Comparison of ENCODE assay signal across 20 cellular contexts in the genomic region with DNA sequence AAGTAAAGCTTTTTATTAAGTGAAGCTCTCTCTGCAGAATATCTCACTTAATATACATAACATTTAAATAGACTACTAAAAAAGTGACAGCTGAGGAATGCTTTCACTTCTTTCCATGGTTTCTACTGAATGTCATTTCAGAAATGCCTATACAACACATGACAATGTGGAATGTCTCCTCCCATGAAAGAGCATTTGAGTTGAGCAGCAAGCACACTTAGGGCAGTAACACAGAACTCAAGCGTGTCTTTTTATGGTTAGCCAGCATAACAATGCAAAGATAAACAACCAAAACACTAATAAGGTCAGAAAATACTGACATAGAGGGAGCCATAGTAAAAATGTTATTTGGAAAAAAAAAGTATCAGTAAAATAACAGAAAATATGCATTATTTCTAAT. TPM values are rescaled to one million over a fixed set of nuclear protein-coding genes. Genes with fewer than 3 reads are reported as not detected.
DNase-seq lines count a peak whose midpoint lies in the region; ATAC-seq and TF ChIP-seq lines count a peak whose summit lies in the region.
"Had no signal": no experiment of that assay in that cellular context is flagged by ENCODE, and none has a peak within 500 bp of the region (broad histone marks: within the 10 kb centered on the region; RNA-seq: fewer than 3 reads in every experiment).

No MANE protein-coding gene starts in this region.

- H3K4me3 ChIP-seq in CD8-positive, alpha-beta T cell (ENCODE audit: low read depth, low read length) = no peak overlapping the region
- no peak overlapping the region for H3K4me3 ChIP-seq in IMR-90 (ENCODE audit: insufficient read depth, low read depth, low read length)
- peak overlapping the region; percentile 9 for H3K4me3 ChIP-seq in coronary artery
- no peak overlapping the region for H3K4me3 ChIP-seq in esophagus squamous epithelium
- H3K4me3 ChIP-seq: gastrocnemius medialis, stomach had no signal

- H3K27me3 ChIP-seq in CD8-positive, alpha-beta T cell (ENCODE audit: insufficient read depth, low read length) = no peaks in the 10 kb centered on the region
- H3K27me3 ChIP-seq in IMR-90 (ENCODE audit: control insufficient read depth, insufficient read depth, low read length) (no peaks in the 10 kb centered on the region), esophagus squamous epithelium (no peaks in the 10 kb centered on the region)
- H3K27me3 ChIP-seq: gastrocnemius medialis, stomach had no signal

- H3K4me2 ChIP-seq in IMR-90 (ENCODE audit: low read depth, low read length) = peak overlapping the region; percentile 23; the same call in 1 of the 2 replicates

- no peak overlapping the region for H3K9ac ChIP-seq in IMR-90 (ENCODE audit: low read depth, low read length)

- peaks cover 19% of the 10 kb centered on the region for H3K9me1 ChIP-seq in IMR-90 (ENCODE audit: insufficient read depth, low read length)

- no peak overlapping the region for H2AFZ ChIP-seq in IMR-90 (replicated peaks; ENCODE audit: low read length, poor library complexity)

- no peak for TF ChIP-seq RAD21 in IMR-90 (IDR thresholded peaks at IDR 0.05; ENCODE audit: low read length)

- no TSS peak for BruUV-seq in IMR-90 (replicated peaks; lab: Mats Ljungman, UMichigan)

- H2AK5ac ChIP-seq in IMR-90 (ENCODE audit: low read depth, low read length) = no peak overlapping the region

- no peak overlapping the region for H4K8ac ChIP-seq in IMR-90 (ENCODE audit: low read depth in 2 of 2, low read length in 2 of 2)

- peak overlapping the region; percentile 61 for H3K27ac Mint-ChIP-seq in CD8-positive, alpha-beta T cell
- peak overlapping the region; percentile 33 for H3K27ac Mint-ChIP-seq in mesothelial cell of epicardium
- H3K27ac Mint-ChIP-seq: activated B cell treated with CpG ODN at 0.5 μM for 24 hours; activated CD4-positive, alpha-beta memory T cell treated with anti-CD3 and anti-CD28 coated beads, Interleukin-2, amount 10 ng/mL, durations not matched to agents 7 days and 5 days; activated naive CD4-positive, alpha-beta T cell treated with anti-CD3 and anti-CD28 coated beads, Interleukin-2, amount 50 U/mL, for 72 hours; endodermal cell; IgD-negative memory B cell had no signal

- H3K9me3 ChIP-seq in CD8-positive, alpha-beta T cell (ENCODE audit: low read length) = no peaks in the 10 kb centered on the region
- H3K9me3 ChIP-seq in IMR-90 (ENCODE audit: control insufficient read depth, insufficient read depth, low read length) = no peaks in the 10 kb centered on the region
- no peaks in the 10 kb centered on the region for H3K9me3 ChIP-seq in esophagus squamous epithelium
- H3K9me3 ChIP-seq: Caco-2, gastrocnemius medialis, stomach had no signal

- in situ Hi-C loops in IMR-90 (cut with MboI; ENCODE audit: low sequenced_read_pairs) = loop anchor here (25.0 kb wide), 1 partner anchor 513 kb away; no protein-coding TSS in a partner anchor

- POLR2A ChIA-PET in CD8-positive, alpha-beta T cell (lab: Charles Lee) = interaction anchor here (1.5 kb wide), 1 partner anchor 8 kb away, joined by 4 read pairs; no protein-coding TSS in a partner anchor
- POLR2A ChIA-PET in IMR-90 (lab: Charles Lee; ENCODE audit: unreplicated experiment) = no interaction called here

- no peak overlapping the region for H2BK120ac ChIP-seq in IMR-90 (ENCODE audit: low read depth, low read length)

- H2AK9ac ChIP-seq in IMR-90 (replicated peaks; ENCODE audit: low read depth, low read length, poor library complexity) = no peak overlapping the region

- H3K4me1 ChIP-seq in CD8-positive, alpha-beta T cell (ENCODE audit: insufficient read depth, low read length) = peaks cover 42% of the 10 kb centered on the region
- peaks cover 7% of the 10 kb centered on the region for H3K4me1 ChIP-seq in IMR-90 (ENCODE audit: control insufficient read depth, insufficient read depth, low read length)
- H3K4me1 ChIP-seq in esophagus squamous epithelium = peaks cover 0 to 65% (median 10%) of the 10 kb centered on the region in 3 donors
- H3K4me1 ChIP-seq: Caco-2 had no signal

- CTCF ChIA-PET in CD8-positive, alpha-beta T cell (lab: Charles Lee) = interaction anchor here (0.7 to 1.5 kb wide), 2 partner anchors 15 to 21 kb away, joined by 3 read pairs; no protein-coding TSS in a partner anchor
- CTCF ChIA-PET in IMR-90 (lab: Yijun Ruan, JAX) = no interaction called here

- intact Hi-C loops in CD8-positive, alpha-beta T cell (cut with DNase I, micrococcal nuclease) = loop anchor here in 1 of 2 experiments (5.0 kb wide), 1 partner anchor 33 kb away; no protein-coding TSS in a partner anchor
- intact Hi-C loops in IMR-90 (cut with micrococcal nuclease) (no loop called here), esophagus squamous epithelium (cut with DNase I) (no loop called here)

- peaks cover 82% of the 10 kb centered on the region for H4K20me1 ChIP-seq in IMR-90 (ENCODE audit: insufficient read depth, low read length)

- H3K4me3 Mint-ChIP-seq in CD8-positive, alpha-beta T cell = no peak overlapping the region
- no peak overlapping the region for H3K4me3 Mint-ChIP-seq in mesothelial cell of epicardium
- H3K4me3 Mint-ChIP-seq: activated B cell treated with CpG ODN at 0.5 μM for 24 hours; activated CD4-positive, alpha-beta memory T cell treated with anti-CD3 and anti-CD28 coated beads, Interleukin-2, amount 10 ng/mL, durations not matched to agents 7 days and 5 days; activated T-cell treated with anti-CD3 and anti-CD28 coated beads, Interleukin-2, amount 50 U/mL, for 4 hours; endodermal cell had no signal

- no peak overlapping the region for H3K27ac ChIP-seq in CD8-positive, alpha-beta T cell (ENCODE audit: low read depth, low read length)
- H3K27ac ChIP-seq in IMR-90 (ENCODE audit: insufficient read depth, low read length) (no peak overlapping the region), coronary artery (peak overlapping the region; percentile 26 to 50), esophagus squamous epithelium (no peak overlapping the region), substantia nigra (ENCODE audit: low read depth, low read length, poor library complexity, severe bottlenecking) (no peak overlapping the region)
- H3K27ac ChIP-seq: gastrocnemius medialis had no signal

- no peaks in the 10 kb centered on the region for H3K36me3 ChIP-seq in CD8-positive, alpha-beta T cell (ENCODE audit: insufficient read depth, low read length)
- H3K36me3 ChIP-seq in IMR-90 (ENCODE audit: control insufficient read depth, insufficient read depth, low read length) (0 out of 2 replicates have a peak, but pooled peaks cover 1% of the 10 kb centered on the region), esophagus squamous epithelium (no peaks in the 10 kb centered on the region)
- H3K36me3 ChIP-seq: gastrocnemius medialis, stomach had no signal

- H3K23ac ChIP-seq in IMR-90 (ENCODE audit: low read depth, low read length) = 0 out of 2 replicates have a peak overlapping the region, but pooled peaks have one; percentile 29

- no peak overlapping the region for H3K4ac ChIP-seq in IMR-90 (ENCODE audit: low read depth, low read length)

- no peak for TF ChIP-seq POLR2A in IMR-90 (IDR thresholded peaks at IDR 0.05; ENCODE audit: low read depth, low read length)
- no peak for TF ChIP-seq POLR2A in esophagus squamous epithelium (IDR thresholded peaks at IDR 0.05)

- H3K36me3 Mint-ChIP-seq in CD8-positive, alpha-beta T cell = peaks cover 6% of the 10 kb centered on the region
- H3K36me3 Mint-ChIP-seq in mesothelial cell of epicardium = peaks cover 3% of the 10 kb centered on the region

- no peak overlapping the region for H3K18ac ChIP-seq in IMR-90 (ENCODE audit: low read depth, low read length)

- TF ChIP-seq CTCF in CD8-positive, alpha-beta T cell (IDR thresholded peaks at IDR 0.05) = no peak
- TF ChIP-seq CTCF in IMR-90 (conservative IDR thresholded peaks at IDR 0.05; ENCODE audit: low read depth, low read length) (no peak), coronary artery (IDR thresholded peaks at IDR 0.05) (no peak), mesothelial cell of epicardium (IDR thresholded peaks at IDR 0.05; ENCODE audit: unreplicated experiment) (no peak), esophagus squamous epithelium (IDR thresholded peaks at IDR 0.05) (no peak)

- no peaks in the 10 kb centered on the region for H3K9me3 Mint-ChIP-seq in CD8-positive, alpha-beta T cell
- peaks cover 4% of the 10 kb centered on the region for H3K9me3 Mint-ChIP-seq in mesothelial cell of epicardium
- H3K9me3 Mint-ChIP-seq: activated B cell treated with CpG ODN at 0.5 μM for 24 hours; activated CD4-positive, alpha-beta memory T cell treated with anti-CD3 and anti-CD28 coated beads, Interleukin-2, amount 10 ng/mL, durations not matched to agents 7 days and 5 days; activated naive CD4-positive, alpha-beta T cell treated with anti-CD3 and anti-CD28 coated beads, Interleukin-2, amount 50 U/mL, for 72 hours; activated T-cell treated with anti-CD3 and anti-CD28 coated beads, Interleukin-2, amount 50 U/mL, for 4 hours; endodermal cell; IgD-negative memory B cell had no signal

- no peak overlapping the region for H4K91ac ChIP-seq in IMR-90 (ENCODE audit: insufficient read depth, low read depth, low read length)

- dilution Hi-C loops in IMR-90 (cut with HindIII; ENCODE audit: low sequenced_read_pairs, unreplicated experiment) = no loop called here

- ATAC-seq in CD8-positive, alpha-beta T cell = no peak
- peak; percentile 65 for ATAC-seq in IMR-90 (ENCODE audit: low read depth)
- ATAC-seq: activated naive CD4-positive, alpha-beta T cell treated with anti-CD3 and anti-CD28 coated beads, Interleukin-2, amount 50 U/mL, for 72 hours; activated T-cell treated with anti-CD3 and anti-CD28 coated beads, Interleukin-2, amount 50 U/mL, for 4 hours; gastrocnemius medialis had no signal

- H4K5ac ChIP-seq in IMR-90 (ENCODE audit: low read depth, low read length) = no peak overlapping the region

- no peak overlapping the region for H2BK15ac ChIP-seq in IMR-90 (ENCODE audit: low read depth, low read length)

- no peak for DNase-seq in CD8-positive, alpha-beta T cell
- DNase-seq in IMR-90 = no peak
- DNase-seq in coronary artery (ENCODE audit: low spot score) = no peak
- DNase-seq in mesothelial cell of epicardium (ENCODE audit: low spot score in 2 of 2, unreplicated experiment in 2 of 2) = no peak
- no peak for DNase-seq in superior temporal gyrus (ENCODE audit: extremely low spot score)
- DNase-seq in putamen (ENCODE audit: low spot score) = no peak
- no peak for DNase-seq in esophagus squamous epithelium (lab: John Stamatoyannopoulos, UW)
- DNase-seq in substantia nigra (lab: John Stamatoyannopoulos, UW) = no peak
- DNase-seq: activated B cell treated with CpG ODN at 0.5 μM for 24 hours; activated CD4-positive, alpha-beta memory T cell treated with anti-CD3 and anti-CD28 coated beads, Interleukin-2, amount 10 ng/mL, durations not matched to agents 7 days and 5 days; activated T-cell treated with anti-CD3 and anti-CD28 coated beads, Interleukin-2, amount 50 U/mL, for 4 hours; Caco-2; endodermal cell; gastrocnemius medialis; NCI-H187 treated with DMSO at 0.1 percent for 48 hours; NCI-H446 treated with DMSO at 0.1 percent for 48 hours; stimulated activated CD4-positive, alpha-beta T cell treated with anti-CD3 and anti-CD28 coated beads, Interleukin-2, amount 100 ng/mL, for 24 hours; stomach had no signal

- H3K56ac ChIP-seq in IMR-90 (ENCODE audit: extremely low read depth, insufficient read depth, low read length) = no peak overlapping the region

- WGBS in IMR-90 (ENCODE audit: extremely low coverage in 2 of 2, insufficient read length in 1 of 2), 2 experiments = no CpG with 5 or more reads among the region's 1 CpG
- 63 to 84% methylated on average over 1 of the region's 1 CpG for WGBS in esophagus squamous epithelium, 2 donors

- peak overlapping the region; percentile 13 for H2BK5ac ChIP-seq in IMR-90 (ENCODE audit: low read depth, low read length, poor library complexity, severe bottlenecking)

- H3K4me1 Mint-ChIP-seq in CD8-positive, alpha-beta T cell (ENCODE audit: low read depth) = peaks cover 66% of the 10 kb centered on the region
- H3K4me1 Mint-ChIP-seq in mesothelial cell of epicardium = peaks cover 13% of the 10 kb centered on the region

- H2BK20ac ChIP-seq in IMR-90 (ENCODE audit: low read depth, low read length) = no peak overlapping the region

- H3K79me1 ChIP-seq in IMR-90 (ENCODE audit: low read depth in 1 of 2, low read length in 2 of 2) = peaks cover 0 to 45% of the 10 kb centered on the region in 2 experiments; a peak in 2 of 4 replicates

- H3K14ac ChIP-seq in IMR-90 (replicated peaks; ENCODE audit: low read depth, low read length) = no peak overlapping the region; the same call in 1 of the 2 replicates

- no peaks in the 10 kb centered on the region for H3K27me3 Mint-ChIP-seq in CD8-positive, alpha-beta T cell (ENCODE audit: low read depth)
- H3K27me3 Mint-ChIP-seq in mesothelial cell of epicardium (ENCODE audit: low read depth) = no peaks in the 10 kb centered on the region
- H3K27me3 Mint-ChIP-seq: activated B cell treated with CpG ODN at 0.5 μM for 24 hours; activated CD4-positive, alpha-beta memory T cell treated with anti-CD3 and anti-CD28 coated beads, Interleukin-2, amount 10 ng/mL, durations not matched to agents 7 days and 5 days; IgD-negative memory B cell had no signal

RNA-seq across cellular contexts. Expression of a gene that starts 9.4 kb away (rescaled TPM):
- total RNA-seq in CD8-positive, alpha-beta T cell = 10 to 100 TPM; 67.6 to 72.4 TPM
- 112 and 204 TPM in 2 replicates for total RNA-seq in IMR-90 (2012; rRNA removed)
- 43.8 and 47.7 TPM in 2 replicates for polyA plus RNA-seq in IMR-90 (2012; rRNA removed)
- 8.5 and 8.9 TPM in 2 replicates for polyA plus RNA-seq in IMR-90 (2012; cell fraction: cytosol; rRNA removed)
- polyA plus RNA-seq in IMR-90 (2012; cell fraction: nucleus; rRNA removed; ENCODE audit: low replicate concordance) = 23.8 and 84.0 TPM in 2 replicates
- 106 to 123 TPM (median 120 TPM) in 3 replicates for total RNA-seq in mesothelial cell of epicardium
- 100 to 1,000 TPM in 1 of 4 donors, 10 to 100 TPM in 3; 25.7 to 165 (median 60.8) TPM for total RNA-seq in esophagus squamous epithelium

Comparison
In these comparisons a context has a peak if more than half of its experiments do, and no peak if none do; other contexts are left out.
1. H3K27ac ChIP-seq: peak in coronary artery (2 of 2); none in CD8-positive, alpha-beta T cell (single experiment), IMR-90 (single experiment), esophagus squamous epithelium (0 of 4) and substantia nigra (single experiment).